In the genomic region with DNA sequence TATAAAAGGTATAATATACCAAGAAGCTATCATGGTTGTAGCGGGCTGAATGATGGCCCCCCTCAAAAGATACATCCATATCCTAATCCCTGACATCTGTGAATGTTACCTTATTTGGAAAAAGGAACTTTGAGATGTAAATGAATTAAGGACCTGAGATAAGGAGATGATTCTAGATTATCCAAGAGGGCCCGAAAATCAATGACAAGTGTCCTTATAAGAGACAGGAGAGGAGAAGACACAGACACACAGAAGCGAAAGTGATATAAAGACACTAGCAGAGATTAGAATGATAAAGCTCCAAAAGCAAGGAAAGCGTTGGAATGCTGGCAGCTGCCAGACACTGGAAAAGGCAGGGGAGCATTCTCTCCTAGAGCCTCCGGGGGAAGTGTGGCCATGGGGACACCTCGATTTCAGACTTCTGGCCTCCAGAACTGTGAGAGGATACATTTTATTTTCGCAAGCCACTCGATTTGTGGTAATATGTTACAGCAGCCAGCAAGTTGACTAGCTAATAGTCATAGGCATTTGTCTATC, we compare ENCODE assay signal across 2 cellular contexts.
TF ChIP-seq lines count a peak whose summit lies in the region.

No MANE protein-coding gene starts in this region.

TF ChIP-seq in GM23338, 12 proteins besides CTCF, POLR2A, EP300 and RAD21:
- no peak for TF ChIP-seq ZNF114 (CRISPR knock-in tag; IDR thresholded peaks at IDR 0.05)
- no peak for TF ChIP-seq CREB1 (CRISPR knock-in tag; IDR thresholded peaks at IDR 0.05; ENCODE audit: low read depth)
- no peak for TF ChIP-seq EZH2phosphoT487 (IDR thresholded peaks at IDR 0.05; ENCODE audit: unreplicated experiment)
- no peak for TF ChIP-seq JUNB (IDR thresholded peaks at IDR 0.05; ENCODE audit: unreplicated experiment)

TF ChIP-seq in H1, 55 proteins besides CTCF, POLR2A, EP300 and RAD21:
- no peak for TF ChIP-seq RNF2 (IDR thresholded peaks at IDR 0.05; ENCODE audit: borderline replicate concordance, low read depth, low read length, missing control alignments, poor library complexity, severe bottlenecking)
- no peak for TF ChIP-seq ASH2L (IDR thresholded peaks at IDR 0.05; ENCODE audit: low read length)
- TF ChIP-seq KDM5A (IDR thresholded peaks at IDR 0.05; ENCODE audit: low read length): no peak
- TF ChIP-seq, protein P1, sequence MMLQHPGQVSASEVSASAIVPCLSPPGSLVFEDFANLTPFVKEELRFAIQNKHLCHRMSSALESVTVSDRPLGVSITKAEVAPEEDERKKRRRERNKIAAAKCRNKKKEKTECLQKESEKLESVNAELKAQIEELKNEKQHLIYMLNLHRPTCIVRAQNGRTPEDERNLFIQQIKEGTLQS (IDR thresholded peaks at IDR 0.05; ENCODE audit: insufficient read depth, low read depth, low read length): no peak
- TF ChIP-seq CREB1 (IDR thresholded peaks at IDR 0.05): no peak
